In genomic region chr12:69071091-69071370, GRCh38 we compare ENCODE assay signal across 23 cellular contexts.
DNase-seq lines count a peak whose midpoint lies in the region; ATAC-seq and TF ChIP-seq lines count a peak whose summit lies in the region.
"Had no signal": no experiment of that assay in that cellular context is flagged by ENCODE, and none has a peak within 500 bp of the region (broad histone marks: within the 10 kb centered on the region; RNA-seq: fewer than 3 reads in every experiment).

No MANE protein-coding gene starts in this region.

- no peak overlapping the region for H3K4me3 ChIP-seq in OCI-LY3 (ENCODE audit: low read length)
- H3K4me3 ChIP-seq in fibroblast of mammary gland (ENCODE audit: control insufficient read depth, low read depth, low read length): no peak overlapping the region
- no peak overlapping the region for H3K4me3 ChIP-seq in skeletal muscle satellite cell (ENCODE audit: low read length)
- H3K4me3 ChIP-seq: gastroesophageal sphincter, left lung, SK-N-MC, stomach, tibial artery had no signal

- no peak overlapping the region for H3K27ac Mint-ChIP-seq in MCF 10A (ENCODE audit: low read depth, unreplicated experiment)
- H3K27ac Mint-ChIP-seq: activated CD8-positive, alpha-beta T cell treated with anti-CD3 and anti-CD28 coated beads, Interleukin-2, amount 10 ng/mL, durations not matched to agents 7 days and 5 days; CD8-positive, alpha-beta memory T cell; immature natural killer cell; naive B cell had no signal

- TF ChIP-seq CTCF in OCI-LY3 (IDR thresholded peaks at IDR 0.05; ENCODE audit: low read depth, low read length): no peak
- no peak for TF ChIP-seq CTCF in fibroblast of mammary gland (conservative IDR thresholded peaks at IDR 0.05; ENCODE audit: control insufficient read depth, insufficient read depth, low read depth, low read length)
- no peak for TF ChIP-seq CTCF in MCF 10A (IDR thresholded peaks at IDR 0.05; ENCODE audit: unreplicated experiment)

- H3K4me1 Mint-ChIP-seq in MCF 10A (ENCODE audit: insufficient read depth, unreplicated experiment): peaks cover 18% of the 10 kb centered on the region
- H3K4me1 Mint-ChIP-seq: CD8-positive, alpha-beta memory T cell; central memory CD8-positive, alpha-beta T cell; immature natural killer cell had no signal

- no peaks in the 10 kb centered on the region for H3K27me3 Mint-ChIP-seq in MCF 10A (ENCODE audit: insufficient read depth, unreplicated experiment)

- no peaks in the 10 kb centered on the region for H3K36me3 ChIP-seq in OCI-LY3 (replicated peaks; ENCODE audit: low read depth, low read length)
- H3K36me3 ChIP-seq in skeletal muscle satellite cell (ENCODE audit: insufficient read depth, low read length): no peaks in the 10 kb centered on the region
- H3K36me3 ChIP-seq: gastroesophageal sphincter, left lung, stomach, tibial artery had no signal

- no peak overlapping the region for H3K27ac ChIP-seq in OCI-LY3 (ENCODE audit: low read length)
- H3K27ac ChIP-seq: gastroesophageal sphincter, KMS-11, left lung, RWPE1, SK-N-MC, stomach, tibial artery had no signal

- H3K9me3 ChIP-seq in OCI-LY3 (ENCODE audit: insufficient read depth, low read length) (no peaks in the 10 kb centered on the region), skeletal muscle satellite cell (replicated peaks; ENCODE audit: low read length) (no peaks in the 10 kb centered on the region)
- H3K9me3 ChIP-seq: gastroesophageal sphincter, left lung, stomach, tibial artery had no signal

- DNase-seq in NCI-H510A treated with DMSO at 0.1 percent for 48 hours (lab: John Stamatoyannopoulos, UW) (peak; percentile 51), NCI-H510A (lab: John Stamatoyannopoulos, UW) (no peak), fibroblast of mammary gland (ENCODE audit: low read depth) (peak; percentile 17), MCF 10A (ENCODE audit: unreplicated experiment) (no peak), medulla oblongata (ENCODE audit: extremely low spot score) (no peak)
- DNase-seq: activated gamma-delta T cell, DMS79, mesendoderm, naive B cell had no signal

- no peaks in the 10 kb centered on the region for H3K36me3 Mint-ChIP-seq in MCF 10A (ENCODE audit: insufficient read depth, unreplicated experiment)
- H3K36me3 Mint-ChIP-seq: CD8-positive, alpha-beta memory T cell; immature natural killer cell; naive B cell had no signal

- H3K4me3 Mint-ChIP-seq in MCF 10A (ENCODE audit: unreplicated experiment): no peak overlapping the region
- H3K4me3 Mint-ChIP-seq: activated CD8-positive, alpha-beta T cell treated with anti-CD3 and anti-CD28 coated beads, Interleukin-2, amount 10 ng/mL, durations not matched to agents 7 days and 5 days; CD8-positive, alpha-beta memory T cell; central memory CD8-positive, alpha-beta T cell; immature natural killer cell; naive B cell had no signal

- H3K4me1 ChIP-seq in OCI-LY3 (ENCODE audit: low read length) (peaks cover 15% of the 10 kb centered on the region), skeletal muscle satellite cell (ENCODE audit: control insufficient read depth, insufficient read depth, low read length) (peaks cover 20% of the 10 kb centered on the region)
- H3K4me1 ChIP-seq: tibial artery had no signal

- H3K9ac ChIP-seq in OCI-LY3 (ENCODE audit: low read length): no peak overlapping the region
- H3K9ac ChIP-seq in skeletal muscle satellite cell (ENCODE audit: low read depth, low read length): peak overlapping the region; percentile 10
- H3K9ac ChIP-seq: KMS-11 had no signal

- POLR2A ChIA-PET in MCF 10A (lab: Yijun Ruan, JAX): no interaction called here

- H3K9me3 Mint-ChIP-seq in MCF 10A (ENCODE audit: unreplicated experiment): no peaks in the 10 kb centered on the region
- H3K9me3 Mint-ChIP-seq: CD8-positive, alpha-beta memory T cell; central memory CD8-positive, alpha-beta T cell; immature natural killer cell; naive B cell had no signal

- H3K27me3 ChIP-seq in OCI-LY3 (ENCODE audit: low read depth, low read length) (no peaks in the 10 kb centered on the region), skeletal muscle satellite cell (ENCODE audit: control insufficient read depth, insufficient read depth, low read length) (no peaks in the 10 kb centered on the region)
- H3K27me3 ChIP-seq: gastroesophageal sphincter, left lung, stomach, tibial artery had no signal

- H3K4me2 ChIP-seq in OCI-LY3 (ENCODE audit: low read length) (no peak overlapping the region), skeletal muscle satellite cell (ENCODE audit: low read length) (no peak overlapping the region)
- H3K4me2 ChIP-seq: KMS-11 had no signal

- ATAC-seq in GM18870 (IDR thresholded peaks at IDR 0.05; ENCODE audit: unreplicated experiment): no peak

- no peaks in the 10 kb centered on the region for H4K20me1 ChIP-seq in OCI-LY3 (ENCODE audit: insufficient read depth, low read length)

- CTCF ChIA-PET in MCF 10A (lab: Yijun Ruan, JAX): interaction anchor here (0.7 to 4.6 kb wide), 5 partner anchors 9 to 861 kb away, joined by 3 to 87 read pairs (median 3); no protein-coding TSS in a partner anchor

- BruUV-seq in MCF 10A (replicated peaks; lab: Mats Ljungman, UMichigan): no TSS peak

- H3K79me2 ChIP-seq in OCI-LY3 (ENCODE audit: low read length): no peaks in the 10 kb centered on the region

- intact Hi-C loops in MCF 10A (cut with micrococcal nuclease): loop anchor here (2.0 to 5.0 kb wide), 2 partner anchors 49 to 100 kb away; no protein-coding TSS in a partner anchor

- H2AFZ ChIP-seq in OCI-LY3 (ENCODE audit: low read depth, low read length): peak overlapping the region; percentile 79; the same call in 1 of the 2 replicates

Comparison
In these comparisons a context has a peak if more than half of its experiments do, and no peak if none do; other contexts are left out.
1. DNase-seq: peak in NCI-H510A treated with DMSO at 0.1 percent for 48 hours (single experiment) and fibroblast of mammary gland (single experiment); none in NCI-H510A (single experiment), MCF 10A (single experiment) and medulla oblongata (single experiment).